1 cellular context compared by ENCODE assay signal in genomic region chr9:130232899-130233586, GRCh38.
TF ChIP-seq lines count a peak whose summit lies in the region.

No MANE protein-coding gene starts in this region.

TF ChIP-seq in GM23338, 12 proteins besides CTCF, POLR2A, EP300 and RAD21 (continued from another document):
- TF ChIP-seq ETS1 (IDR thresholded peaks at IDR 0.05) (no peak), ZNF114 (CRISPR knock-in tag; IDR thresholded peaks at IDR 0.05) (no peak), REST (IDR thresholded peaks at IDR 0.05; ENCODE audit: unreplicated experiment) (no peak), JUNB (IDR thresholded peaks at IDR 0.05; ENCODE audit: unreplicated experiment) (no peak), EZH2 (IDR thresholded peaks at IDR 0.05; ENCODE audit: low read depth, unreplicated experiment) (no peak), STAT1 (IDR thresholded peaks at IDR 0.05; ENCODE audit: unreplicated experiment) (no peak)
